ENCODE assay signal across 22 cellular contexts in the genomic region with DNA sequence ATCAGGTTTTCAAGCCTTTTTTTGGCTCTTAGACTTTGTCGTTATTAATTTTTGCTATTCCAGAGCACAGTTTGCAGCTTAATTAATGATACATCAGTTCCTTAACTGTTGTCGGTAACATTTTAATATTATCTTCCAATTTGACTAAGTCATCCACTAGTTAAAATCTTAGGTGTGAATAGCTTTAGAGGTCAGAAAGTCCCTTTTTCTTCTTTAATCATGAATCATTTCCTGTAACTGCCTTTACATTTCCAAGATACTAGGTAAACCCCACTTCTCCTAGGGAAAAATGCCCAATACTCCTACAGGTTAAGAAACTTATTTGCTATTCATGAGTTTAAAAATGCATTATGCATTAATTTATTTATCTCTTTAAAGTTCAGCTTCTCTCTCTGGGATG.
"Had no signal": no experiment of that assay in that cellular context is flagged by ENCODE, and none has a peak within 500 bp of the region (broad histone marks: within the 10 kb centered on the region; RNA-seq: fewer than 3 reads in every experiment).

No MANE protein-coding gene starts in this region.

- H3K36me3 ChIP-seq: colonic mucosa, gastrocnemius medialis, neural progenitor cell, spleen, thoracic aorta had no signal

- H3K4me3 Mint-ChIP-seq: activated CD4-positive, alpha-beta T cell treated with anti-CD3 and anti-CD28 coated beads, Interleukin-2, amount 10 ng/mL, durations not matched to agents 7 days and 5 days; activated CD8-positive, alpha-beta T cell treated with anti-CD3 and anti-CD28 coated beads for 36 hours; activated naive CD4-positive, alpha-beta T cell treated with anti-CD3 and anti-CD28 coated beads for 36 hours; memory B cell; naive thymus-derived CD8-positive, alpha-beta T cell; neural progenitor cell had no signal

- H2AFZ ChIP-seq: neural progenitor cell had no signal

- DNase-seq: activated CD4-positive, alpha-beta T cell treated with anti-CD3 and anti-CD28 coated beads, Interleukin-2, amount 10 ng/mL, durations not matched to agents 7 days and 5 days; activated CD4-positive, CD25-positive, alpha-beta regulatory T cell treated with anti-CD3 and anti-CD28 coated beads, Interleukin-2, amount 50 U/mL, for 72 hours; activated CD8-positive, alpha-beta T cell treated with anti-CD3 and anti-CD28 coated beads for 36 hours; activated effector memory CD4-positive, alpha-beta T cell treated with anti-CD3 and anti-CD28 coated beads, Interleukin-2, amount 50 U/mL, for 16 hours; activated naive CD4-positive, alpha-beta T cell treated with anti-CD3 and anti-CD28 coated beads for 36 hours; activated T-cell treated with anti-CD3 and anti-CD28 coated beads, Interleukin-2, amount 50 U/mL, for 48 hours; cerebellar nuclear complex; colonic mucosa; effector CD8-positive, alpha-beta T cell; gastrocnemius medialis; glutamatergic neuron; hippocampal formation; kidney; naive thymus-derived CD8-positive, alpha-beta T cell; right cardiac atrium; spleen; stimulated activated naive CD4-positive, alpha-beta T cell; T-helper 2 cell; trophoblast cell had no signal

- H3K9me3 ChIP-seq: colonic mucosa, gastrocnemius medialis, spleen, thoracic aorta had no signal

- H3K9me3 Mint-ChIP-seq: activated CD4-positive, alpha-beta T cell treated with anti-CD3 and anti-CD28 coated beads, Interleukin-2, amount 10 ng/mL, durations not matched to agents 7 days and 5 days; activated CD8-positive, alpha-beta T cell treated with anti-CD3 and anti-CD28 coated beads for 36 hours; activated naive CD4-positive, alpha-beta T cell treated with anti-CD3 and anti-CD28 coated beads for 36 hours; memory B cell; naive thymus-derived CD8-positive, alpha-beta T cell had no signal

- H3K36me3 Mint-ChIP-seq: memory B cell; naive thymus-derived CD8-positive, alpha-beta T cell; neural progenitor cell had no signal

- H3K27me3 Mint-ChIP-seq: activated CD4-positive, alpha-beta T cell treated with anti-CD3 and anti-CD28 coated beads, Interleukin-2, amount 10 ng/mL, durations not matched to agents 7 days and 5 days; activated CD8-positive, alpha-beta T cell treated with anti-CD3 and anti-CD28 coated beads for 36 hours; memory B cell; naive thymus-derived CD8-positive, alpha-beta T cell had no signal

- H3K4me1 ChIP-seq: colonic mucosa, gastrocnemius medialis, neural progenitor cell, spleen had no signal

- H3K27ac Mint-ChIP-seq: activated CD4-positive, alpha-beta T cell treated with anti-CD3 and anti-CD28 coated beads, Interleukin-2, amount 10 ng/mL, durations not matched to agents 7 days and 5 days; activated CD8-positive, alpha-beta T cell treated with anti-CD3 and anti-CD28 coated beads for 36 hours; activated naive CD4-positive, alpha-beta T cell treated with anti-CD3 and anti-CD28 coated beads for 36 hours; memory B cell; neural progenitor cell had no signal

- H3K27ac ChIP-seq: colonic mucosa, gastrocnemius medialis, neural progenitor cell, spleen, thoracic aorta had no signal

- H3K27me3 ChIP-seq: colonic mucosa, gastrocnemius medialis, neural progenitor cell, spleen had no signal

- H3K4me3 ChIP-seq: colonic mucosa, gastrocnemius medialis, neural progenitor cell, spleen, thoracic aorta had no signal

- H3K4me2 ChIP-seq: neural progenitor cell had no signal

- ATAC-seq: activated CD8-positive, alpha-beta T cell treated with anti-CD3 and anti-CD28 coated beads for 36 hours; gastrocnemius medialis; naive thymus-derived CD8-positive, alpha-beta T cell; right cardiac atrium had no signal

- H3K9ac ChIP-seq: neural progenitor cell had no signal
